11 cellular contexts compared by ENCODE assay signal in genomic region chr1:12046749-12047119, GRCh38. TPM values are rescaled to one million over a fixed set of nuclear protein-coding genes. Genes with fewer than 3 reads are reported as not detected.
"Had no signal": no experiment of that assay in that cellular context is flagged by ENCODE, and none has a peak within 500 bp of the region (broad histone marks: within the 10 kb centered on the region; RNA-seq: fewer than 3 reads in every experiment).

No MANE protein-coding gene starts in this region.

- H2AFZ ChIP-seq: parathyroid adenoma had no signal

- H3K36me3 ChIP-seq: stomach, thoracic aorta, uterus had no signal

- DNase-seq: activated CD4-positive, alpha-beta T cell treated with anti-CD3 and anti-CD28 coated beads, Interleukin-2, amount 50 U/mL, for 4 hours; aorta; hypothalamus; kidney glomerular epithelial cell; retina; stomach; uterus had no signal

- H3K27me3 ChIP-seq: uterus had no signal

- H3K4me3 Mint-ChIP-seq: activated naive CD8-positive, alpha-beta T cell treated with anti-CD3 and anti-CD28 coated beads, Interleukin-2, amount 10 ng/mL, durations not matched to agents 7 days and 5 days; neural crest cell had no signal

- H3K9me3 ChIP-seq: stomach, thoracic aorta, uterus had no signal

- H3K9ac ChIP-seq: parathyroid adenoma had no signal

- H3K27ac ChIP-seq: parathyroid adenoma, stomach, thoracic aorta, uterus had no signal

- H3K9me3 Mint-ChIP-seq: activated naive CD8-positive, alpha-beta T cell treated with anti-CD3 and anti-CD28 coated beads, Interleukin-2, amount 10 ng/mL, durations not matched to agents 7 days and 5 days; neural crest cell had no signal

- H3K79me2 ChIP-seq: parathyroid adenoma had no signal

- H3K4me3 ChIP-seq: stomach, thoracic aorta, uterus had no signal

- H3K4me1 ChIP-seq: parathyroid adenoma had no signal

- H3K36me3 Mint-ChIP-seq: activated naive CD8-positive, alpha-beta T cell treated with anti-CD3 and anti-CD28 coated beads, Interleukin-2, amount 10 ng/mL, durations not matched to agents 7 days and 5 days had no signal

- H3K27ac Mint-ChIP-seq: activated naive CD8-positive, alpha-beta T cell treated with anti-CD3 and anti-CD28 coated beads, Interleukin-2, amount 10 ng/mL, durations not matched to agents 7 days and 5 days had no signal

RNA-seq across cellular contexts. Expression of gene TNFRSF8, which starts 16.4 kb away (rescaled TPM):
- total RNA-seq: neural crest cell had no signal
